ENCODE assay signal across 9 cellular contexts in genomic region chr17:42843358-42843934, GRCh38. TPM values are rescaled to one million over a fixed set of nuclear protein-coding genes. Genes with fewer than 3 reads are reported as not detected.
DNase-seq lines count a peak whose midpoint lies in the region; ATAC-seq and TF ChIP-seq lines count a peak whose summit lies in the region.
"Had no signal": no experiment of that assay in that cellular context is flagged by ENCODE, and none has a peak within 500 bp of the region (broad histone marks: within the 10 kb centered on the region; RNA-seq: fewer than 3 reads in every experiment).

No MANE protein-coding gene starts in this region.

- H3K27ac Mint-ChIP-seq in Caco-2 (ENCODE audit: unreplicated experiment): no peak overlapping the region
- H3K27ac Mint-ChIP-seq in activated naive CD4-positive, alpha-beta T cell treated with anti-CD3 and anti-CD28 coated beads, Interleukin-2, amount 50 U/mL, for 72 hours: no peak overlapping the region

- CTCF ChIA-PET in Caco-2 (lab: Charles Lee): interaction anchor here (0.5 to 2.9 kb wide), 12 partner anchors 10 to 221 kb away, joined by 3 to 25 read pairs (median 4); partner anchors contain the start of genes BECN1, PSME3 and RPL27

- no peak for ATAC-seq in HG03457 (IDR thresholded peaks at IDR 0.05; ENCODE audit: unreplicated experiment)
- no peak for ATAC-seq in GM18498 (IDR thresholded peaks at IDR 0.05; ENCODE audit: unreplicated experiment)
- ATAC-seq in activated naive CD4-positive, alpha-beta T cell treated with anti-CD3 and anti-CD28 coated beads, Interleukin-2, amount 50 U/mL, for 72 hours: no peak

- intact Hi-C loops in Caco-2 (cut with micrococcal nuclease; ENCODE audit: unreplicated experiment): loop anchor here (1.0 kb wide), 4 partner anchors 19 to 155 kb away; partner anchors contain the start of genes BECN1 and RPL27

- H3K4me3 Mint-ChIP-seq in Caco-2 (ENCODE audit: unreplicated experiment): no peak overlapping the region
- H3K4me3 Mint-ChIP-seq: natural killer cell had no signal

- peaks cover 75% of the 10 kb centered on the region for H3K36me3 Mint-ChIP-seq in Caco-2 (ENCODE audit: insufficient read depth, unreplicated experiment)
- H3K36me3 Mint-ChIP-seq in activated naive CD4-positive, alpha-beta T cell treated with anti-CD3 and anti-CD28 coated beads, Interleukin-2, amount 50 U/mL, for 72 hours: peaks cover 12 to 31% of the 10 kb centered on the region in 2 donors

- H3K36me3 ChIP-seq in Caco-2 (ENCODE audit: control insufficient read depth, insufficient read depth, low read length): peaks cover 6% of the 10 kb centered on the region

- no peaks in the 10 kb centered on the region for H3K9me3 Mint-ChIP-seq in Caco-2 (ENCODE audit: unreplicated experiment)
- H3K9me3 Mint-ChIP-seq in activated naive CD4-positive, alpha-beta T cell treated with anti-CD3 and anti-CD28 coated beads, Interleukin-2, amount 50 U/mL, for 72 hours: no peaks in the 10 kb centered on the region
- H3K9me3 Mint-ChIP-seq: natural killer cell had no signal

- no peaks in the 10 kb centered on the region for H3K4me1 ChIP-seq in Caco-2

- H3K4me1 Mint-ChIP-seq in Caco-2 (ENCODE audit: low read depth, unreplicated experiment): no peaks in the 10 kb centered on the region

- no peaks in the 10 kb centered on the region for H3K9me3 ChIP-seq in Caco-2

- POLR2A ChIA-PET in Caco-2 (lab: Charles Lee): interaction anchor here (0.6 to 1.9 kb wide), 2 partner anchors 86 to 155 kb away, joined by 3 to 5 read pairs; partner anchors contain the start of gene RPL27

- BruUV-seq in Caco-2 (replicated peaks; lab: Mats Ljungman, UMichigan): no TSS peak

- H3K27me3 ChIP-seq in Caco-2 (replicated peaks; ENCODE audit: control insufficient read depth, insufficient read depth, low read length): no peaks in the 10 kb centered on the region

- TF ChIP-seq CTCF in Caco-2 (IDR thresholded peaks at IDR 0.05; ENCODE audit: insufficient read depth in 1 of 2, low read depth in 1 of 2, low read length in 1 of 2, severe bottlenecking in 1 of 2, unreplicated experiment in 1 of 2): peak; percentile 96 to 99
- peak; percentile 94 for TF ChIP-seq CTCF in HFF-Myc (IDR thresholded peaks at IDR 0.05; ENCODE audit: low read depth, low read length, missing control alignments)

- no peak overlapping the region for H3K4me3 ChIP-seq in Caco-2 (ENCODE audit: low read depth, low read length)
- H3K4me3 ChIP-seq in HFF-Myc (replicated peaks; ENCODE audit: low read depth, low read length): no peak overlapping the region

- DNase-seq in Caco-2 (peak in 1 of 2 experiments; percentile 70), HFF-Myc (ENCODE audit: extremely low read depth, low read depth) (no peak), NOMO-1 treated with dmso at 0.1 percent for 144 hours (lab: John Stamatoyannopoulos, UW; ENCODE audit: unreplicated experiment) (peak; percentile 40), dermis microvascular lymphatic vessel endothelial cell (ENCODE audit: low read depth in 2 of 2) (peak; percentile 55 to 78), medulla oblongata (ENCODE audit: extremely low spot score) (peak; percentile 65)
- no peak for DNase-seq in activated naive CD4-positive, alpha-beta T cell treated with anti-CD3 and anti-CD28 coated beads, Interleukin-2, amount 50 U/mL, for 72 hours (ENCODE audit: low spot score in 2 of 2)
- DNase-seq: natural killer cell had no signal

- no peaks in the 10 kb centered on the region for H3K27me3 Mint-ChIP-seq in Caco-2 (ENCODE audit: insufficient read depth, unreplicated experiment)

RNA-seq across cellular contexts. Expression of gene AOC2, which starts 0.9 kb away (rescaled TPM):
- total RNA-seq in Caco-2 (2022): 3.7 and 4.2 TPM in 2 replicates
- 0.25 and 0.26 TPM in 2 replicates for total RNA-seq in dermis microvascular lymphatic vessel endothelial cell
- total RNA-seq in activated naive CD4-positive, alpha-beta T cell treated with anti-CD3 and anti-CD28 coated beads, Interleukin-2, amount 50 U/mL, for 72 hours: 1 to 10 TPM; 3.6 to 6.1 TPM

RNA-seq across cellular contexts. Expression of gene AOC3, which starts 7.6 kb away (rescaled TPM):
- total RNA-seq in Caco-2 (2022) (0.49 and 0.93 TPM in 2 replicates), dermis microvascular lymphatic vessel endothelial cell (0.26 and 0.89 TPM in 2 replicates)
- 1 to 10 TPM; 3.0 to 5.0 TPM for total RNA-seq in activated naive CD4-positive, alpha-beta T cell treated with anti-CD3 and anti-CD28 coated beads, Interleukin-2, amount 50 U/mL, for 72 hours

RNA-seq across cellular contexts. Expression of gene PSME3, which starts 10.2 kb away (rescaled TPM):
- total RNA-seq in Caco-2 (2022) (195 and 197 TPM in 2 replicates), dermis microvascular lymphatic vessel endothelial cell (58.9 and 60.8 TPM in 2 replicates)
- 10 to 100 TPM; 79.1 to 95.5 TPM for total RNA-seq in activated naive CD4-positive, alpha-beta T cell treated with anti-CD3 and anti-CD28 coated beads, Interleukin-2, amount 50 U/mL, for 72 hours

RNA-seq across cellular contexts. Expression of gene BECN1, which starts 19.4 kb away (rescaled TPM):
- total RNA-seq in Caco-2 (2022): 82.0 and 82.7 TPM in 2 replicates
- total RNA-seq in dermis microvascular lymphatic vessel endothelial cell: 121 and 128 TPM in 2 replicates
- total RNA-seq in activated naive CD4-positive, alpha-beta T cell treated with anti-CD3 and anti-CD28 coated beads, Interleukin-2, amount 50 U/mL, for 72 hours: 10 to 100 TPM; 84.5 to 86.1 TPM

RNA-seq across cellular contexts. Expression of gene CNTD1, which starts 44.8 kb away (rescaled TPM):
- total RNA-seq in Caco-2 (2022) (1.7 and 2.2 TPM in 2 replicates), dermis microvascular lymphatic vessel endothelial cell (not detected in 2 replicates)
- total RNA-seq in activated naive CD4-positive, alpha-beta T cell treated with anti-CD3 and anti-CD28 coated beads, Interleukin-2, amount 50 U/mL, for 72 hours: under 1 TPM in 1 of 2 donors, not detected in 1; 0.43 TPM
- total RNA-seq: natural killer cell had no signal

Comparison
In these comparisons a context has a peak if more than half of its experiments do, and no peak if none do; other contexts are left out.
1. DNase-seq: peak in NOMO-1 treated with dmso at 0.1 percent for 144 hours (single experiment), dermis microvascular lymphatic vessel endothelial cell (2 of 2) and medulla oblongata (single experiment); none in HFF-Myc (single experiment) and activated naive CD4-positive, alpha-beta T cell treated with anti-CD3 and anti-CD28 coated beads, Interleukin-2, amount 50 U/mL, for 72 hours (0 of 2).